Comparison of ENCODE assay signal across 28 cellular contexts in the genomic region with DNA sequence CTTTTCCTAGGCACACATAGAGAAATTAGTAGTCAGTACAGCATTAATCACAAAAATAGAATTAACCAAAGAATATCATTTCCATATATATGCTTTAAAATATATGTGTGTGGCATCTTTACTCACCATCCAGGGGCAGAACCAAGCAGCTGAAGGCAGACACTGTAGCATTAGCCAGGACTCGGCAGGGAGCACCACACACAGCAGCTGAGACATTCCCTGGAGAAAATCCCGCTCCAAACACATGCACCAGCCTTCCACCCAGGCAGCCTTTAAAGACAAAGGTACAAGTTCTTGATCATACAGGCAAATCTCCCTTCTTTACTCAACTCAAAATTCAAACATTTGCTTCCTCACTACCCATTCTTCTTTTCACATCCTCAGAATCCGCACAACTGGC.
"Had no signal": no experiment of that assay in that cellular context is flagged by ENCODE, and none has a peak within 500 bp of the region (broad histone marks: within the 10 kb centered on the region; RNA-seq: fewer than 3 reads in every experiment).

No MANE protein-coding gene starts in this region.

- DNase-seq: colonic mucosa; effector memory CD4-positive, alpha-beta T cell; foreskin keratinocyte; heart right ventricle; hippocampal formation; left cardiac atrium; left lung; mesenchymal stem cell; mucosa of descending colon; naive thymus-derived CD8-positive, alpha-beta T cell; nephron progenitor cell; nucleus accumbens; sigmoid colon; spleen; stimulated activated CD4-positive, alpha-beta T cell treated with anti-CD3 and anti-CD28 coated beads, Interleukin-4, amount 100 ng/mL, for 4 hours; stimulated activated naive CD8-positive, alpha-beta T cell treated with anti-CD3 and anti-CD28 coated beads, Interleukin-15, Interleukin-2, amounts not matched to agents 100 U/mL and 50 U/mL, for 24 hours; substantia nigra; testis; tibial artery had no signal

- H3K9me3 ChIP-seq: colonic mucosa, esophagus muscularis mucosa, gastroesophageal sphincter, heart right ventricle, left lung, mucosa of descending colon, prostate gland, sigmoid colon, spleen, testis, tibial artery had no signal

- H3K27me3 Mint-ChIP-seq: dendritic cell treated with granulocyte-macrophage colony-stimulating factor and Interleukin-4, amounts not matched to agents 40 ng/mL and 50 ng/mL, for 4 days had no signal

- H3K4me3 Mint-ChIP-seq: dendritic cell treated with granulocyte-macrophage colony-stimulating factor and Interleukin-4, amounts not matched to agents 40 ng/mL and 50 ng/mL, for 4 days; mesothelial cell of epicardium; naive thymus-derived CD8-positive, alpha-beta T cell; nephron progenitor cell; stimulated activated memory B cell treated with anti-CD40 and anti-IgM and Interleukin-4, amounts not matched to agents 10 μg/mL and 1 μg/mL and 100 μg/mL, for 72 hours; type B pancreatic cell had no signal

- H3K36me3 Mint-ChIP-seq: mesothelial cell of epicardium; naive thymus-derived CD8-positive, alpha-beta T cell; stimulated activated memory B cell treated with anti-CD40 and anti-IgM and Interleukin-4, amounts not matched to agents 10 μg/mL and 1 μg/mL and 100 μg/mL, for 72 hours; type B pancreatic cell had no signal

- H3K27ac ChIP-seq: colonic mucosa, esophagus muscularis mucosa, foreskin keratinocyte, gastroesophageal sphincter, heart right ventricle, left lung, prostate gland, sigmoid colon, skin epidermis, spleen, testis, tibial artery had no signal

- H3K4me3 ChIP-seq: colonic mucosa, esophagus muscularis mucosa, gastroesophageal sphincter, heart right ventricle, left lung, mucosa of descending colon, prostate gland, sigmoid colon, skin epidermis, spleen, testis, tibial artery had no signal

- H3K27me3 ChIP-seq: colonic mucosa, sigmoid colon, testis had no signal

- ATAC-seq: foreskin keratinocyte; gastroesophageal sphincter; heart right ventricle; left cardiac atrium; left lung; mucosa of descending colon; naive thymus-derived CD8-positive, alpha-beta T cell; right cardiac atrium; stimulated activated memory B cell treated with anti-CD40 and anti-IgM and Interleukin-4, amounts not matched to agents 10 μg/mL and 1 μg/mL and 100 μg/mL, for 72 hours; stimulated activated naive CD8-positive, alpha-beta T cell treated with anti-CD3 and anti-CD28 coated beads, Interleukin-15, Interleukin-2, amounts not matched to agents 100 U/mL and 50 U/mL, for 24 hours had no signal

- H3K4me1 Mint-ChIP-seq: mesothelial cell of epicardium; naive thymus-derived CD8-positive, alpha-beta T cell; stimulated activated memory B cell treated with anti-CD40 and anti-IgM and Interleukin-4, amounts not matched to agents 10 μg/mL and 1 μg/mL and 100 μg/mL, for 72 hours had no signal

- H3K4me1 ChIP-seq: colonic mucosa, esophagus muscularis mucosa, foreskin keratinocyte, gastroesophageal sphincter, heart right ventricle, left lung, prostate gland, spleen, testis, tibial artery had no signal

- H3K36me3 ChIP-seq: colonic mucosa, esophagus muscularis mucosa, gastroesophageal sphincter, heart right ventricle, left lung, prostate gland, sigmoid colon, spleen, tibial artery had no signal

- H3K9me3 Mint-ChIP-seq: dendritic cell treated with granulocyte-macrophage colony-stimulating factor and Interleukin-4, amounts not matched to agents 40 ng/mL and 50 ng/mL, for 4 days; mesothelial cell of epicardium; naive thymus-derived CD8-positive, alpha-beta T cell; nephron progenitor cell; stimulated activated memory B cell treated with anti-CD40 and anti-IgM and Interleukin-4, amounts not matched to agents 10 μg/mL and 1 μg/mL and 100 μg/mL, for 72 hours; type B pancreatic cell had no signal

- H3K27ac Mint-ChIP-seq: dendritic cell treated with granulocyte-macrophage colony-stimulating factor and Interleukin-4, amounts not matched to agents 40 ng/mL and 50 ng/mL, for 4 days; mesothelial cell of epicardium; naive thymus-derived CD8-positive, alpha-beta T cell; nephron progenitor cell; stimulated activated memory B cell treated with anti-CD40 and anti-IgM and Interleukin-4, amounts not matched to agents 10 μg/mL and 1 μg/mL and 100 μg/mL, for 72 hours; type B pancreatic cell had no signal
